ENCODE assay signal across 8 cellular contexts in genomic region chr5:127229185-127229889, GRCh38.
DNase-seq lines count a peak whose midpoint lies in the region; ATAC-seq and TF ChIP-seq lines count a peak whose summit lies in the region.

No MANE protein-coding gene starts in this region.

- BruUV-seq in PC-9 (replicated peaks; lab: Mats Ljungman, UMichigan): no TSS peak

- ATAC-seq in GM18517 (IDR thresholded peaks at IDR 0.05; ENCODE audit: unreplicated experiment) (peak; percentile 76), HG03064 (IDR thresholded peaks at IDR 0.05; ENCODE audit: low read depth, unreplicated experiment) (peak; percentile 69)

- WGBS in tibial nerve, 2 donors: 1% methylated on average over 50 to 61 of the region's 61 CpGs

- TF ChIP-seq CTCF in PC-9 (conservative IDR thresholded peaks at IDR 0.05): no peak
- TF ChIP-seq CTCF in glutamatergic neuron (IDR thresholded peaks at IDR 0.05; ENCODE audit: partially characterized antibody, unreplicated experiment): no peak
- no peak for TF ChIP-seq CTCF in osteoblast (IDR thresholded peaks at IDR 0.05; ENCODE audit: extremely low read depth, low read depth, low read length)
- peak in 1 of 5 experiments; percentile 20 for TF ChIP-seq CTCF in tibial nerve (IDR thresholded peaks at IDR 0.05)

- H3K4me3 Mint-ChIP-seq in glutamatergic neuron (ENCODE audit: unreplicated experiment): peak overlapping the region; percentile 51

- no peaks in the 10 kb centered on the region for H3K9me2 ChIP-seq in PC-9 (ENCODE audit: insufficient read depth)

- peaks cover 8% of the 10 kb centered on the region for H3K27me3 Mint-ChIP-seq in glutamatergic neuron (ENCODE audit: unreplicated experiment)

- H3K4me2 ChIP-seq in PC-9 (peak overlapping the region; percentile 95), osteoblast (ENCODE audit: insufficient read depth, low read length) (peak overlapping the region; percentile 88)

- H4K20me1 ChIP-seq in PC-9 (ENCODE audit: insufficient read depth): no peaks in the 10 kb centered on the region
- H4K20me1 ChIP-seq in osteoblast (ENCODE audit: insufficient read depth, low read length): no peaks in the 10 kb centered on the region

- 0 out of 2 replicates have a peak overlapping the region, but pooled peaks have one; percentile 3 for H3K27ac ChIP-seq in PC-9
- H3K27ac ChIP-seq in osteoblast (ENCODE audit: low read depth, low read length): no peak overlapping the region
- H3K27ac ChIP-seq in tibial nerve: peak overlapping the region in 3 of 4 donors; percentile 35 to 71 (median 56)

- no peak overlapping the region for H3K27ac Mint-ChIP-seq in glutamatergic neuron (ENCODE audit: unreplicated experiment)

- H3K4me1 Mint-ChIP-seq in glutamatergic neuron (ENCODE audit: low read depth, unreplicated experiment): no peaks in the 10 kb centered on the region

- no peaks in the 10 kb centered on the region; the same call in 1 of the 2 replicates for H3K9me3 ChIP-seq in PC-9 (ENCODE audit: insufficient read depth, low read depth)
- no peaks in the 10 kb centered on the region for H3K9me3 ChIP-seq in osteoblast (ENCODE audit: low read depth, low read length)
- H3K9me3 ChIP-seq in tibial nerve: no peaks in the 10 kb centered on the region

- H3K36me3 ChIP-seq in PC-9 (ENCODE audit: low read depth) (no peaks in the 10 kb centered on the region), osteoblast (ENCODE audit: insufficient read depth, low read length) (no peaks in the 10 kb centered on the region), tibial nerve (no peaks in the 10 kb centered on the region)

- no peaks in the 10 kb centered on the region for H3K36me3 Mint-ChIP-seq in glutamatergic neuron (ENCODE audit: unreplicated experiment)

- H3K27me3 ChIP-seq in PC-9 (ENCODE audit: insufficient read depth, low read depth): no peaks in the 10 kb centered on the region
- H3K27me3 ChIP-seq in osteoblast (ENCODE audit: insufficient read depth, low read length): peaks cover 2% of the 10 kb centered on the region
- no peaks in the 10 kb centered on the region for H3K27me3 ChIP-seq in tibial nerve

- POLR2A ChIA-PET in PC-9 (lab: Charles Lee; ENCODE audit: unreplicated experiment): no interaction called here

- TF ChIP-seq EP300 in tibial nerve (IDR thresholded peaks at IDR 0.05): peak in 1 of 2 donors; percentile 19

- peak overlapping the region; percentile 94 for H3K4me3 ChIP-seq in PC-9
- peak overlapping the region; percentile 79 for H3K4me3 ChIP-seq in osteoblast (ENCODE audit: insufficient read depth, low read length)
- peak overlapping the region; percentile 45 to 70 (median 53) for H3K4me3 ChIP-seq in tibial nerve

- CTCF ChIA-PET in PC-9 (lab: Charles Lee): no interaction called here

- no peaks in the 10 kb centered on the region for H3K79me2 ChIP-seq in PC-9 (ENCODE audit: low read depth)
- H3K79me2 ChIP-seq in osteoblast (ENCODE audit: insufficient read depth, low read length): no peaks in the 10 kb centered on the region

- H3K4me1 ChIP-seq in PC-9 (replicated peaks; ENCODE audit: insufficient read depth) (peaks cover 17% of the 10 kb centered on the region; the same call in 1 of the 2 replicates), osteoblast (ENCODE audit: insufficient read depth, low read length) (peaks cover 6% of the 10 kb centered on the region), tibial nerve (peaks cover 0 to 8% (median 1%) of the 10 kb centered on the region in 4 donors)

- no peak for TF ChIP-seq POLR2A in tibial nerve (IDR thresholded peaks at IDR 0.05)

- DNase-seq in 8988T (peak; percentile 48), PC-9 (peak; percentile 27 to 47), glutamatergic neuron (peak; percentile 60), osteoblast (ENCODE audit: insufficient read length, low spot score, missing footprints) (peak; percentile 86), tibial nerve (ENCODE audit: low spot score in 2 of 2) (peak; percentile 10 to 13)
- DNase-seq in activated naive CD4-positive, alpha-beta T cell treated with Interleukin-2 at 50 U/mL for 16 hours: peak; percentile 49

- peaks cover 1% of the 10 kb centered on the region for H3K9me3 Mint-ChIP-seq in glutamatergic neuron (ENCODE audit: unreplicated experiment)

- H3F3A ChIP-seq in PC-9 (ENCODE audit: insufficient read depth, low read depth): 0 out of 2 replicates have a peak, but pooled peaks cover 5% of the 10 kb centered on the region

- H2AFZ ChIP-seq in PC-9: peak overlapping the region; percentile 91
- H2AFZ ChIP-seq in osteoblast (ENCODE audit: low read length): peak overlapping the region; percentile 93

- intact Hi-C loops in PC-9 (cut with micrococcal nuclease; ENCODE audit: unreplicated experiment): no loop called here

Comparison
In these comparisons a context has a peak if more than half of its experiments do, and no peak if none do; other contexts are left out.
1. DNase-seq: peak in every context shown above with its lines; median percentile 86 in osteoblast; 60 in glutamatergic neuron; 49 in activated naive CD4-positive, alpha-beta T cell treated with Interleukin-2 at 50 U/mL for 16 hours; 48 in 8988T; 37 in PC-9; 12 in tibial nerve.